ENCODE assay signal across 11 cellular contexts in genomic region chr11:68117896-68118470, GRCh38. TPM values are rescaled to one million over a fixed set of nuclear protein-coding genes. Genes with fewer than 3 reads are reported as not detected.
DNase-seq lines count a peak whose midpoint lies in the region; ATAC-seq and TF ChIP-seq lines count a peak whose summit lies in the region.
"Had no signal": no experiment of that assay in that cellular context is flagged by ENCODE, and none has a peak within 500 bp of the region (broad histone marks: within the 10 kb centered on the region; RNA-seq: fewer than 3 reads in every experiment).

No MANE protein-coding gene starts in this region.

- H3K27ac ChIP-seq in BLaER1 (no peak overlapping the region), neutrophil (peak overlapping the region; percentile 93)

- H3K4me3 Mint-ChIP-seq in endothelial cell (ENCODE audit: unreplicated experiment), result peak overlapping the region; percentile 96

- no peak for ATAC-seq in GM19467 (IDR thresholded peaks at IDR 0.05; ENCODE audit: unreplicated experiment)
- no peak for ATAC-seq in HG03159 (IDR thresholded peaks at IDR 0.05; ENCODE audit: unreplicated experiment)
- ATAC-seq: mucosa of descending colon had no signal

- peak overlapping the region; percentile 55 for H3K27ac Mint-ChIP-seq in endothelial cell (ENCODE audit: unreplicated experiment)

- H3K4me1 ChIP-seq in BLaER1 (peaks cover 38% of the 10 kb centered on the region), neutrophil (ENCODE audit: control insufficient read depth in 1 of 2, insufficient read depth in 1 of 2, low read depth in 1 of 2, low read length in 1 of 2) (peaks cover 48% of the 10 kb centered on the region in 2 experiments)

- H3K9ac ChIP-seq in BLaER1, result no peak overlapping the region; the same call in 1 of the 2 replicates

- peak overlapping the region; percentile 93 for H3K4me2 ChIP-seq in BLaER1

- H3K4me3 ChIP-seq in BLaER1, result no peak overlapping the region
- no peak overlapping the region for H3K4me3 ChIP-seq in neutrophil (ENCODE audit: low read depth in 1 of 2, low read length in 1 of 2)
- H3K4me3 ChIP-seq: mucosa of descending colon, testis had no signal

- H3K27me3 ChIP-seq in BLaER1 (no peaks in the 10 kb centered on the region), neutrophil (no peaks in the 10 kb centered on the region)
- H3K27me3 ChIP-seq: testis had no signal

- peaks cover 27% of the 10 kb centered on the region for H3K36me3 Mint-ChIP-seq in endothelial cell (ENCODE audit: low read depth, unreplicated experiment)

- no peaks in the 10 kb centered on the region for H3K9me3 ChIP-seq in BLaER1
- no peaks in the 10 kb centered on the region for H3K9me3 ChIP-seq in neutrophil
- H3K9me3 ChIP-seq: mucosa of descending colon, testis had no signal

- H3K36me3 ChIP-seq in BLaER1 (peaks cover 28% of the 10 kb centered on the region), neutrophil (no peaks in the 10 kb centered on the region)

- H3K9me3 Mint-ChIP-seq in endothelial cell (ENCODE audit: unreplicated experiment), result no peaks in the 10 kb centered on the region

- H4K20me1 ChIP-seq in BLaER1, result peaks cover 75% of the 10 kb centered on the region

- peaks cover 56% of the 10 kb centered on the region for H3K4me1 Mint-ChIP-seq in endothelial cell (ENCODE audit: unreplicated experiment)

- peaks cover 13% of the 10 kb centered on the region for H3K27me3 Mint-ChIP-seq in endothelial cell (ENCODE audit: unreplicated experiment)

- DNase-seq in MV-4-11 (lab: John Stamatoyannopoulos, UW) (peak; percentile 68), endothelial cell (ENCODE audit: low spot score) (no peak), HK-2 (ENCODE audit: unreplicated experiment) (no peak), NCI-H2196 (lab: John Stamatoyannopoulos, UW; ENCODE audit: unreplicated experiment) (no peak)
- DNase-seq: foreskin fibroblast, testis had no signal

- TF ChIP-seq CTCF in endothelial cell (IDR thresholded peaks at IDR 0.05; ENCODE audit: unreplicated experiment) (no peak), neutrophil (IDR thresholded peaks at IDR 0.05) (no peak)

RNA-seq across cellular contexts. Expression of gene CHKA, which starts 3.2 kb away (rescaled TPM):
- total RNA-seq in endothelial cell (ENCODE audit: unreplicated experiment), result 173 TPM
